Comparison of ENCODE assay signal across 1 cellular context in the genomic region with DNA sequence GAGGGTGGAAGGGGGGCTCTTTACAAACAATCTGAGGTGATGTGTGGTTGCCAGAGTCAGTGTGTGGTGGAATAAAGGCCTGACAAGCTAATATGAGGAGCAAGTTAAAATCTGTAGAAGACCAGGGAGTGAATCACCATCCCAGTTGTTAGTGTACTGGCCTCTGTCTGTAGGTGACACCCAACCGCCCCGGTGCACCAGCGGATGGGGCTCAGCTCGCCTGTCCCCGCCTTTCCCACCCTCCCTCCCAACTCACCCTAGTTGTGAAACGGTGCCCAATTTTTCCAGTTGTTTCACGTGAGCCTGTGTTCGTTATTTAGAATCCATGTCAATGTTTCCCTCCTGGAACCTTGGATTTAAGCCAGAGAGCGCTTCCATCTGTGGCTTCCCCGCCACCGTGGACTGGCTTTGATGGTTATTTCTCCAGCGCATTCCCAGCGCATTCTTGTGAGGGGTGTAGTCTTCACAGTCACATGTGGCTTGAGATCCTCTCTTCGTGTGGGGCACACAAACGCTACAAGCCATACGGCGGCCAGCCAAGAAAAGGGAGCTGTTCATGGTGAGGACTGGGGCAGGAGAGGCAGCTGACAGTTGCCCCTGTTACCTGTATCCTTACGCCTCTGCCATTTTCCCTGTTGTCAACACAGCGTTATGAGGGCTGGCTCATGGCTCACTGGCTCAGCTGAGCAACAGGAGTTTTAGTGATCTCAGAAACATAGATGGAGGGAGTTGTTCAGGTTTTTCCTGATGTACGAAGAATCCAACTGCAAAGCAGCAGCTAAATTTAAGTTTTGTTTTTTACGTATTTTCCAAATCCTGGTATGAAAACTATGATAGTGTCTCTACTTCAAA.
TF ChIP-seq lines count a peak whose summit lies in the region.

No MANE protein-coding gene starts in this region.

TF ChIP-seq in IMR-90, 13 proteins besides CTCF, POLR2A, EP300 and RAD21 (continued from another document):
- TF ChIP-seq NFE2L2 (IDR thresholded peaks at IDR 0.05; ENCODE audit: low read depth, low read length) (no peak), RFX5 (IDR thresholded peaks at IDR 0.05; ENCODE audit: low read depth, low read length) (no peak), CEBPB (IDR thresholded peaks at IDR 0.05; ENCODE audit: low read depth, low read length) (no peak), RCOR1 (IDR thresholded peaks at IDR 0.05; ENCODE audit: insufficient replicate concordance, low read length) (no peak), MAZ (IDR thresholded peaks at IDR 0.05; ENCODE audit: borderline replicate concordance, low read depth, low read length) (no peak), FOS (IDR thresholded peaks at IDR 0.05; ENCODE audit: low read depth, low read length) (no peak), MXI1 (IDR thresholded peaks at IDR 0.05; ENCODE audit: borderline replicate concordance, low read depth, low read length) (no peak), SMC3 (IDR thresholded peaks at IDR 0.05; ENCODE audit: low read depth, low read length) (no peak)
- TF ChIP-seq, protein P1, sequence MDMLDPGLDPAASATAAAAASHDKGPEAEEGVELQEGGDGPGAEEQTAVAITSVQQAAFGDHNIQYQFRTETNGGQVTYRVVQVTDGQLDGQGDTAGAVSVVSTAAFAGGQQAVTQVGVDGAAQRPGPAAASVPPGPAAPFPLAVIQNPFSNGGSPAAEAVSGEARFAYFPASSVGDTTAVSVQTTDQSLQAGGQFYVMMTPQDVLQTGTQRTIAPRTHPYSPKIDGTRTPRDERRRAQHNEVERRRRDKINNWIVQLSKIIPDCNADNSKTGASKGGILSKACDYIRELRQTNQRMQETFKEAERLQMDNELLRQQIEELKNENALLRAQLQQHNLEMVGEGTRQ (IDR thresholded peaks at IDR 0.05; ENCODE audit: low read depth, low read length) = no peak
- TF ChIP-seq, protein P2, sequence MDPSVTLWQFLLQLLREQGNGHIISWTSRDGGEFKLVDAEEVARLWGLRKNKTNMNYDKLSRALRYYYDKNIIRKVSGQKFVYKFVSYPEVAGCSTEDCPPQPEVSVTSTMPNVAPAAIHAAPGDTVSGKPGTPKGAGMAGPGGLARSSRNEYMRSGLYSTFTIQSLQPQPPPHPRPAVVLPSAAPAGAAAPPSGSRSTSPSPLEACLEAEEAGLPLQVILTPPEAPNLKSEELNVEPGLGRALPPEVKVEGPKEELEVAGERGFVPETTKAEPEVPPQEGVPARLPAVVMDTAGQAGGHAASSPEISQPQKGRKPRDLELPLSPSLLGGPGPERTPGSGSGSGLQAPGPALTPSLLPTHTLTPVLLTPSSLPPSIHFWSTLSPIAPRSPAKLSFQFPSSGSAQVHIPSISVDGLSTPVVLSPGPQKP (IDR thresholded peaks at IDR 0.05; ENCODE audit: borderline replicate concordance, low read depth, low read length) = no peak
